ENCODE assay signal across 19 cellular contexts in genomic region chr19:29076161-29076560, GRCh38.
A peak's percentile ranks its signal among the peaks of the same experiment; 100 is the strongest.
DNase-seq lines count a peak whose midpoint lies in the region; TF ChIP-seq lines count a peak whose summit lies in the region.
"Had no signal": no experiment of that assay in that cellular context is flagged by ENCODE, and none has a peak within 500 bp of the region (broad histone marks: within the 10 kb centered on the region; RNA-seq: fewer than 3 reads in every experiment).

No MANE protein-coding gene starts in this region.

- no peaks in the 10 kb centered on the region for H3K9me3 ChIP-seq in neural progenitor cell (ENCODE audit: low read depth)
- H3K9me3 ChIP-seq: BLaER1 treated with 17β-estradiol and CSF1 and Interleukin-3, amounts not matched to agents 10 nM and 100 nM; Caco-2 had no signal

- H3K27ac Mint-ChIP-seq in glutamatergic neuron (ENCODE audit: unreplicated experiment) (peak overlapping the region; percentile 41), neural progenitor cell (peak overlapping the region; percentile 87)
- H3K27ac Mint-ChIP-seq: B cell; CD4-positive, alpha-beta T cell; CD8-positive, alpha-beta T cell had no signal

- no peak overlapping the region for H3K27ac ChIP-seq in neural progenitor cell
- H3K27ac ChIP-seq: 22Rv1; A549; BLaER1 treated with 17β-estradiol and CSF1 and Interleukin-3, amounts not matched to agents 10 nM and 100 nM; C4-2B had no signal

- CTCF ChIA-PET in HEK293T (lab: Yijun Ruan, JAX) = interaction anchor here (1.9 kb wide), 1 partner anchor 8 kb away, joined by 5 read pairs; no protein-coding TSS in a partner anchor

- POLR2A ChIA-PET in HEK293T (lab: Yijun Ruan, JAX) = no interaction called here

- no peaks in the 10 kb centered on the region for H3K79me2 ChIP-seq in neural progenitor cell (ENCODE audit: low read depth)

- no peak overlapping the region for H2AFZ ChIP-seq in neural progenitor cell (replicated peaks)

- no peaks in the 10 kb centered on the region for H3F3A ChIP-seq in neural progenitor cell (ENCODE audit: low read depth)

- no peak overlapping the region for H3K4me2 ChIP-seq in neural progenitor cell
- H3K4me2 ChIP-seq: A549; BLaER1 treated with 17β-estradiol and CSF1 and Interleukin-3, amounts not matched to agents 10 nM and 100 nM had no signal

- no peaks in the 10 kb centered on the region for H4K20me1 ChIP-seq in neural progenitor cell (ENCODE audit: low read depth)
- H4K20me1 ChIP-seq: BLaER1 treated with 17β-estradiol and CSF1 and Interleukin-3, amounts not matched to agents 10 nM and 100 nM had no signal

- H3K36me3 Mint-ChIP-seq in glutamatergic neuron (ENCODE audit: unreplicated experiment) = no peaks in the 10 kb centered on the region
- H3K36me3 Mint-ChIP-seq in neural progenitor cell = no peaks in the 10 kb centered on the region
- H3K36me3 Mint-ChIP-seq: CD8-positive, alpha-beta T cell had no signal

- peaks cover 24% of the 10 kb centered on the region for H3K4me1 Mint-ChIP-seq in glutamatergic neuron (ENCODE audit: low read depth, unreplicated experiment)
- peaks cover 41% of the 10 kb centered on the region for H3K4me1 Mint-ChIP-seq in neural progenitor cell
- H3K4me1 Mint-ChIP-seq: B cell had no signal

- no peak overlapping the region for H3K4me3 ChIP-seq in neural progenitor cell
- H3K4me3 ChIP-seq: A549; BLaER1 treated with 17β-estradiol and CSF1 and Interleukin-3, amounts not matched to agents 10 nM and 100 nM had no signal

- H3K9me3 Mint-ChIP-seq in glutamatergic neuron (ENCODE audit: unreplicated experiment) = peaks cover 4% of the 10 kb centered on the region
- H3K9me3 Mint-ChIP-seq in neural progenitor cell = no peaks in the 10 kb centered on the region
- H3K9me3 Mint-ChIP-seq: CD4-positive, alpha-beta T cell; CD8-positive, alpha-beta T cell had no signal

- H3K9ac ChIP-seq in neural progenitor cell = no peak overlapping the region
- H3K9ac ChIP-seq: BLaER1 treated with 17β-estradiol and CSF1 and Interleukin-3, amounts not matched to agents 10 nM and 100 nM had no signal

- H3K4me3 Mint-ChIP-seq in glutamatergic neuron (ENCODE audit: unreplicated experiment) (no peak overlapping the region), neural progenitor cell (no peak overlapping the region)
- H3K4me3 Mint-ChIP-seq: B cell; CD4-positive, alpha-beta T cell; CD8-positive, alpha-beta T cell had no signal

- H3K27me3 ChIP-seq in neural progenitor cell = no peaks in the 10 kb centered on the region
- H3K27me3 ChIP-seq: BLaER1 treated with 17β-estradiol and CSF1 and Interleukin-3, amounts not matched to agents 10 nM and 100 nM had no signal

- peaks cover 6% of the 10 kb centered on the region for H3K27me3 Mint-ChIP-seq in glutamatergic neuron (ENCODE audit: unreplicated experiment)
- H3K27me3 Mint-ChIP-seq in neural progenitor cell (ENCODE audit: insufficient read depth, low read depth) = peaks cover 2% of the 10 kb centered on the region
- H3K27me3 Mint-ChIP-seq: B cell; CD4-positive, alpha-beta T cell had no signal

- peaks cover 30% of the 10 kb centered on the region for H3K4me1 ChIP-seq in neural progenitor cell
- H3K4me1 ChIP-seq: A549, Caco-2 had no signal

- no peaks in the 10 kb centered on the region for H3K36me3 ChIP-seq in neural progenitor cell
- H3K36me3 ChIP-seq: BLaER1 treated with 17β-estradiol and CSF1 and Interleukin-3, amounts not matched to agents 10 nM and 100 nM had no signal

- intact Hi-C loops in posterior vena cava (cut with DNase I) = no loop called here

- DNase-seq in glutamatergic neuron = no peak
- DNase-seq in mesenteric fat pad (ENCODE audit: low spot score) = peak; percentile 57
- no peak for DNase-seq in neural progenitor cell (ENCODE audit: low spot score)
- DNase-seq in posterior vena cava (ENCODE audit: low spot score) = peak; percentile 58
- no peak for DNase-seq in HEK293T (ENCODE audit: extremely low spot score)
- no peak for DNase-seq in stimulated activated CD4-positive, alpha-beta T cell treated with anti-CD3 and anti-CD28 coated beads, Interleukin-4, amount 100 ng/mL, for 24 hours
- DNase-seq in activated CD4-positive, alpha-beta T cell treated with anti-CD3 and anti-CD28 coated beads, Interleukin-2, amount 50 U/mL, for 4 hours = no peak
- DNase-seq: AML-193; Caco-2; Calu3; CD4-positive, alpha-beta T cell; CD8-positive, alpha-beta T cell; DMS79 treated with DMSO at 0.1 percent for 48 hours; GF-D8 had no signal

- no peak for TF ChIP-seq CTCF in glutamatergic neuron (IDR thresholded peaks at IDR 0.05; ENCODE audit: partially characterized antibody, unreplicated experiment)
- TF ChIP-seq CTCF in neural progenitor cell (IDR thresholded peaks at IDR 0.05) = no peak

TF ChIP-seq in HEK293T, 16 proteins besides CTCF, POLR2A, EP300 and RAD21:
- TF ChIP-seq TARDBP (IDR thresholded peaks at IDR 0.05) (no peak), ELF4 (IDR thresholded peaks at IDR 0.05) (no peak), NFRKB (IDR thresholded peaks at IDR 0.05) (no peak), BHLHE40 (IDR thresholded peaks at IDR 0.05; ENCODE audit: borderline replicate concordance) (no peak), L3MBTL2 (conservative IDR thresholded peaks at IDR 0.05) (no peak), SP1 (IDR thresholded peaks at IDR 0.05) (no peak)

Comparison
In these comparisons a context has a peak if more than half of its experiments do, and no peak if none do; other contexts are left out.
1. DNase-seq: peak in mesenteric fat pad (single experiment) and posterior vena cava (single experiment); none in glutamatergic neuron (single experiment), neural progenitor cell (single experiment), HEK293T (single experiment), stimulated activated CD4-positive, alpha-beta T cell treated with anti-CD3 and anti-CD28 coated beads, Interleukin-4, amount 100 ng/mL, for 24 hours (single experiment) and activated CD4-positive, alpha-beta T cell treated with anti-CD3 and anti-CD28 coated beads, Interleukin-2, amount 50 U/mL, for 4 hours (0 of 2).